ENCODE assay signal across 12 cellular contexts in genomic region chr6:168031411-168032382, GRCh38. TPM values are rescaled to one million over a fixed set of nuclear protein-coding genes. Genes with fewer than 3 reads are reported as not detected.
A peak's percentile ranks its signal among the peaks of the same experiment; 100 is the strongest.
DNase-seq lines count a peak whose midpoint lies in the region; ATAC-seq and TF ChIP-seq lines count a peak whose summit lies in the region.
"Had no signal": no experiment of that assay in that cellular context is flagged by ENCODE, and none has a peak within 500 bp of the region (broad histone marks: within the 10 kb centered on the region; RNA-seq: fewer than 3 reads in every experiment).

No MANE protein-coding gene starts in this region.

- no peak overlapping the region for H3K4me3 ChIP-seq in Peyer's patch
- no peak overlapping the region for H3K4me3 ChIP-seq in fibroblast of lung (replicated peaks in 1 of 4; ENCODE audit: control extremely low read depth in 1 of 4, insufficient read depth in 1 of 4, low read depth in 3 of 4, low read length in 4 of 4)
- H3K4me3 ChIP-seq in neuronal stem cell (ENCODE audit: low read length in 2 of 2) = no peak overlapping the region

- H3K4me1 ChIP-seq in Peyer's patch (no peaks in the 10 kb centered on the region), fibroblast of lung (ENCODE audit: control insufficient read depth, extremely low read depth, insufficient read depth, low read length) (peaks cover 15% of the 10 kb centered on the region), neuronal stem cell (ENCODE audit: control insufficient read depth in 2 of 2, insufficient read depth in 1 of 2, low read depth in 1 of 2, low read length in 2 of 2) (peaks cover 4 to 15% of the 10 kb centered on the region in 2 donors)

- no peak overlapping the region for H2BK5ac ChIP-seq in neuronal stem cell (ENCODE audit: low read length)

- H3K4me2 ChIP-seq in fibroblast of lung (ENCODE audit: extremely low read depth, insufficient read depth, low read length) (no peak overlapping the region), neuronal stem cell (ENCODE audit: insufficient read depth, low read length, poor library complexity, severe bottlenecking) (no peak overlapping the region)

- no peak overlapping the region for H3K14ac ChIP-seq in neuronal stem cell (ENCODE audit: low read length)

- no peak for TF ChIP-seq CTCF in AG09319 (IDR thresholded peaks at IDR 0.05; ENCODE audit: low read depth, low read length)
- no peak for TF ChIP-seq CTCF in Peyer's patch (IDR thresholded peaks at IDR 0.05)
- no peak for TF ChIP-seq CTCF in fibroblast of lung (conservative IDR thresholded peaks at IDR 0.05 in 1 of 2, IDR thresholded peaks at IDR 0.05 in 1 of 2; ENCODE audit: low read depth in 1 of 2, low read length in 2 of 2)

- no peak for TF ChIP-seq POLR2A in Peyer's patch (IDR thresholded peaks at IDR 0.05)

- WGBS in neuronal stem cell (ENCODE audit: extremely low coverage in 2 of 2, insufficient read length in 2 of 2, insufficient replicate concordance in 1 of 2), 2 donors = no CpG with 5 or more reads among the region's 20 CpGs

- H2BK15ac ChIP-seq in neuronal stem cell (ENCODE audit: low read length) = no peak overlapping the region

- H2BK120ac ChIP-seq in neuronal stem cell (ENCODE audit: low read depth, low read length) = no peak overlapping the region

- no peak overlapping the region for H2AK5ac ChIP-seq in neuronal stem cell (ENCODE audit: low read depth, low read length)

- DNase-seq in AG09319 (ENCODE audit: extremely low read depth, low read depth) (peak; percentile 41), Peyer's patch (no peak), fibroblast of lung (ENCODE audit: low read depth in 2 of 2) (peak; percentile 50 to 63), neuronal stem cell (ENCODE audit: low spot score) (no peak)
- no peak for DNase-seq in activated T-cell treated with anti-CD3 and anti-CD28 coated beads, Interleukin-2, amount 50 U/mL, for 1 hour
- DNase-seq in stimulated activated CD4-positive, alpha-beta T cell treated with anti-CD3 and anti-CD28 coated beads, Interleukin-12 subunit alpha, Interleukin-12 subunit beta, amount 100 ng/mL, for 4 hours = no peak
- no peak for DNase-seq in NK-92 treated with Interleukin-12 subunit alpha and Interleukin-12 subunit beta, amount 100 ng/mL, for 24 hours (lab: John Stamatoyannopoulos, UW)
- DNase-seq: activated CD8-positive, alpha-beta memory T cell treated with anti-CD3 and anti-CD28 coated beads, Interleukin-2, amount 50 U/mL, for 4 hours; NCI-H1694 had no signal

- H3K27ac ChIP-seq in Peyer's patch = peak overlapping the region in 3 of 4 donors; percentile 12 to 54 (median 52)
- peak overlapping the region; percentile 42 for H3K27ac ChIP-seq in fibroblast of lung (ENCODE audit: insufficient read depth, low read length)
- no peak overlapping the region for H3K27ac ChIP-seq in neuronal stem cell (replicated peaks; ENCODE audit: low read length)

- H2AFZ ChIP-seq in fibroblast of lung (ENCODE audit: low read length) = no peak overlapping the region
- H2AFZ ChIP-seq in neuronal stem cell (ENCODE audit: low read length) = peak overlapping the region; percentile 79

- no peaks in the 10 kb centered on the region for H3K79me1 ChIP-seq in neuronal stem cell (ENCODE audit: low read depth, low read length)

- no peak overlapping the region for H3K4ac ChIP-seq in neuronal stem cell (ENCODE audit: low read length)

- no peaks in the 10 kb centered on the region for H3K36me3 ChIP-seq in Peyer's patch
- no peaks in the 10 kb centered on the region for H3K36me3 ChIP-seq in fibroblast of lung (ENCODE audit: control insufficient read depth, insufficient read depth, low read length)
- H3K36me3 ChIP-seq in neuronal stem cell (replicated peaks in 1 of 2; ENCODE audit: control insufficient read depth in 2 of 2, insufficient read depth in 2 of 2, low read length in 2 of 2) = no peaks in the 10 kb centered on the region

- no peaks in the 10 kb centered on the region for H3K9me3 ChIP-seq in Peyer's patch
- no peaks in the 10 kb centered on the region for H3K9me3 ChIP-seq in fibroblast of lung (ENCODE audit: control insufficient read depth, insufficient read depth, low read depth, low read length)
- peaks cover 7 to 11% of the 10 kb centered on the region in 2 donors for H3K9me3 ChIP-seq in neuronal stem cell (replicated peaks in 1 of 2; ENCODE audit: control insufficient read depth in 2 of 2, insufficient read depth in 1 of 2, low read depth in 1 of 2, low read length in 2 of 2)

- H2BK12ac ChIP-seq in neuronal stem cell (ENCODE audit: low read length) = no peak overlapping the region

- H3K9ac ChIP-seq in fibroblast of lung (ENCODE audit: insufficient read depth, low read length) (no peak overlapping the region), neuronal stem cell (ENCODE audit: low read depth, low read length, poor library complexity) (no peak overlapping the region)

- ATAC-seq in HG02763 (IDR thresholded peaks at IDR 0.05; ENCODE audit: unreplicated experiment) = no peak
- ATAC-seq: natural killer cell treated with Interleukin-12 subunit alpha and Interleukin-12 subunit beta and Interleukin-15 and Interleukin-18, amount 100 ng/mL, for 72 hours had no signal

- no peak overlapping the region for H4K8ac ChIP-seq in neuronal stem cell (ENCODE audit: low read depth, low read length)

- H3K27me3 ChIP-seq in Peyer's patch = no peaks in the 10 kb centered on the region
- no peaks in the 10 kb centered on the region for H3K27me3 ChIP-seq in fibroblast of lung (ENCODE audit: control insufficient read depth, insufficient read depth, low read length)
- no peaks in the 10 kb centered on the region for H3K27me3 ChIP-seq in neuronal stem cell (ENCODE audit: control insufficient read depth in 3 of 3, insufficient read depth in 3 of 3, low read depth in 1 of 3, low read length in 3 of 3)

- H3K18ac ChIP-seq in neuronal stem cell (ENCODE audit: low read length) = no peak overlapping the region

- H3K23ac ChIP-seq in neuronal stem cell (ENCODE audit: low read depth, low read length, poor library complexity) = no peak overlapping the region

- no peak overlapping the region for H4K91ac ChIP-seq in neuronal stem cell (ENCODE audit: low read depth, low read length, poor library complexity)

- H3K79me2 ChIP-seq in fibroblast of lung (ENCODE audit: control insufficient read depth, insufficient read depth, low read length) = no peaks in the 10 kb centered on the region

- H4K20me1 ChIP-seq in fibroblast of lung (ENCODE audit: control insufficient read depth, extremely low read depth, insufficient read depth, low read length) = no peaks in the 10 kb centered on the region

RNA-seq across cellular contexts. Expression of gene KIF25, which starts 34.2 kb away (rescaled TPM):
- not detected for total RNA-seq in Peyer's patch
- total RNA-seq in fibroblast of lung = 0.26 and 0.33 TPM in 2 replicates
- not detected in 2 replicates for polyA plus RNA-seq in fibroblast of lung
- not detected in 2 replicates for polyA plus RNA-seq in fibroblast of lung (2012)
- not detected in 2 replicates for polyA minus RNA-seq in fibroblast of lung (ENCODE audit: low replicate concordance)
- 5.8 TPM for polyA plus RNA-seq in neuronal stem cell (2013, experiment 1 of 2)
- polyA plus RNA-seq in neuronal stem cell (2013, experiment 2 of 2) = 5.1 TPM
- total RNA-seq: natural killer cell treated with Interleukin-12 subunit alpha and Interleukin-12 subunit beta and Interleukin-15 and Interleukin-18, amount 100 ng/mL, for 72 hours; SK-MEL-5 had no signal

RNA-seq across cellular contexts. Expression of gene FRMD1, which starts 47.3 kb away (rescaled TPM):
- total RNA-seq in Peyer's patch (10 to 100 TPM in 3 of 4 donors, 1 to 10 TPM in 1; 1.7 to 28.7 (median 15.7) TPM), fibroblast of lung (not detected in 2 replicates)
- polyA plus RNA-seq in fibroblast of lung = not detected in 2 replicates
- polyA plus RNA-seq in fibroblast of lung (2012) = not detected in 2 replicates
- not detected in 2 replicates for polyA minus RNA-seq in fibroblast of lung (ENCODE audit: low replicate concordance)
- 0.20 TPM for polyA plus RNA-seq in neuronal stem cell (2013, experiment 1 of 2)
- polyA plus RNA-seq in neuronal stem cell (2013, experiment 2 of 2) = 0.18 TPM
- total RNA-seq: natural killer cell treated with Interleukin-12 subunit alpha and Interleukin-12 subunit beta and Interleukin-15 and Interleukin-18, amount 100 ng/mL, for 72 hours; SK-MEL-5 had no signal

Comparison
In these comparisons a context has a peak if more than half of its experiments do, and no peak if none do; other contexts are left out.
1. DNase-seq: peak in AG09319 (single experiment) and fibroblast of lung (2 of 2); none in Peyer's patch (0 of 3), neuronal stem cell (single experiment), activated T-cell treated with anti-CD3 and anti-CD28 coated beads, Interleukin-2, amount 50 U/mL, for 1 hour (single experiment), stimulated activated CD4-positive, alpha-beta T cell treated with anti-CD3 and anti-CD28 coated beads, Interleukin-12 subunit alpha, Interleukin-12 subunit beta, amount 100 ng/mL, for 4 hours (single experiment) and NK-92 treated with Interleukin-12 subunit alpha and Interleukin-12 subunit beta, amount 100 ng/mL, for 24 hours (single experiment).